8 cellular contexts compared by ENCODE assay signal in the genomic region with DNA sequence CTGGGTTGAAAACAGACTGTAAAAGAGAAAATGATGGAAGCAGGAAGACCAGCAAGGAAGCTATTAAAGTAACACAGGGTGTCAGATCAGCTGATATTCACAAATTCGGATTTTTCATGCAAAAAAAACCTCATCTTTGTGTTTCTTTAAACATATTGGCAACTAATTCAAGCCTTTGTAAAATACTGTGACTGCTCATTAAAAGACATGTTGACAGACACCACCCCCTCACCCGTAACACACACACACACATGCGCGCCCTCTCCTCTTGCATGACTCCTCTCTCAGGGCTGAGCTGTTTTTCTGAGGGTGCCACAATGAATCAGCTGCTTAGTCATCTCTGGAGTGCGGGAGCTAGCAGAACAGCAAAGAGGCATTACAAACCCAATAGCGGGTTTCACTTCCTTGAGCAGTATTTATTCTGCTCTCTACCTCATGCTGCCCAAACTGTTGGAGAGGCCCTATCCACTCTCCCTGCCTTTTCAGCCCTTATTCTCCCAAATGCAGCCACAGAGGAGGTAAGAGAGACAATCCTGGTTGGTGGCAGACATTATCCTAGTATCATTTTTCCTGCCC. TPM values are rescaled to one million over a fixed set of nuclear protein-coding genes. Genes with fewer than 3 reads are reported as not detected.
DNase-seq lines count a peak whose midpoint lies in the region; ATAC-seq and TF ChIP-seq lines count a peak whose summit lies in the region.

No MANE protein-coding gene starts in this region.

- H3K9ac ChIP-seq in trophoblast cell (ENCODE audit: low read length), result no peak overlapping the region

- H3K36me3 ChIP-seq in BJ (ENCODE audit: control insufficient read depth, insufficient read depth, low read length) (no peaks in the 10 kb centered on the region), trophoblast cell (ENCODE audit: control insufficient read depth in 1 of 2, insufficient read depth in 2 of 2, low read length in 2 of 2) (no peaks in the 10 kb centered on the region), transverse colon (no peaks in the 10 kb centered on the region)

- CTCF ChIA-PET in BJ (lab: Yijun Ruan, JAX), result interaction anchor here (0.7 to 1.2 kb wide), 4 partner anchors 31 to 136 kb away, joined by 3 to 5 read pairs (median 3); a partner anchor contains a TSS

- TF ChIP-seq CTCF in BJ (IDR thresholded peaks at IDR 0.05; ENCODE audit: insufficient read depth, low read depth, low read length) (no peak), transverse colon (IDR thresholded peaks at IDR 0.05) (no peak)

- DNase-seq in BJ (ENCODE audit: low read depth) (peak; percentile 90), OCI-M1 (lab: John Stamatoyannopoulos, UW) (peak; percentile 80), activated T-cell treated with anti-CD3 and anti-CD28 coated beads for 4 hours (peak; percentile 72), fibroblast of peridontal ligament (ENCODE audit: extremely low read depth) (peak; percentile 97), trophoblast cell (peak; percentile 74 to 78), transverse colon (peak; percentile 56)

- in situ Hi-C loops in transverse colon (cut with MboI; ENCODE audit: low pct_ligation_motif_present in 1 of 4, low pct_unique_long_range_greater_than_20kb in 1 of 4, low sequenced_read_pairs in 3 of 4), result no loop called here

- H3K14ac ChIP-seq in trophoblast cell (ENCODE audit: low read length), result no peak overlapping the region

- H2BK5ac ChIP-seq in trophoblast cell (ENCODE audit: low read depth, low read length, poor library complexity), result peak overlapping the region; percentile 7

- H3K4me1 ChIP-seq in trophoblast cell (ENCODE audit: control insufficient read depth in 1 of 2, insufficient read depth in 2 of 2, low read length in 2 of 2), result peaks cover 4 to 28% of the 10 kb centered on the region in 2 experiments
- peaks cover 0 to 20% (median 1%) of the 10 kb centered on the region in 4 donors for H3K4me1 ChIP-seq in transverse colon

- no peaks in the 10 kb centered on the region for H3K9me3 ChIP-seq in trophoblast cell (ENCODE audit: insufficient read depth, low read depth, low read length)
- H3K9me3 ChIP-seq in transverse colon, result no peaks in the 10 kb centered on the region

- H3K23ac ChIP-seq in trophoblast cell (ENCODE audit: low read length), result no peak overlapping the region

- no peaks in the 10 kb centered on the region for H3K79me2 ChIP-seq in trophoblast cell (ENCODE audit: control insufficient read depth, insufficient read depth, low read length, poor library complexity)

- no peak overlapping the region for H2AK5ac ChIP-seq in trophoblast cell (ENCODE audit: low read length)

- no peak overlapping the region for H4K8ac ChIP-seq in trophoblast cell (ENCODE audit: low read depth, low read length)

- no peak overlapping the region for H2AFZ ChIP-seq in trophoblast cell (ENCODE audit: insufficient read depth, low read length, poor library complexity)

- no peak overlapping the region for H3K4me2 ChIP-seq in trophoblast cell (ENCODE audit: low read length)

- no CpG with 5 or more reads among the region's 6 CpGs for WGBS in trophoblast cell (ENCODE audit: extremely low coverage, insufficient coverage, insufficient read length)
- 15 to 51% methylated on average over 4 to 6 of the region's 6 CpGs for WGBS in transverse colon (ENCODE audit: low coverage in 1 of 2), 2 donors

- ATAC-seq in GM19372 (IDR thresholded peaks at IDR 0.05; ENCODE audit: low read depth, unreplicated experiment) (peak; percentile 98), HG03439 (IDR thresholded peaks at IDR 0.05; ENCODE audit: unreplicated experiment) (peak; percentile 99)

- H2BK120ac ChIP-seq in trophoblast cell (ENCODE audit: insufficient read depth, low read length, poor library complexity), result peak overlapping the region; percentile 52

- peak overlapping the region; percentile 34 for H2BK12ac ChIP-seq in trophoblast cell (ENCODE audit: low read length)

- POLR2A ChIA-PET in BJ (lab: Charles Lee), result interaction anchor here (1.0 kb wide), 2 partner anchors 30 to 39 kb away, joined by 3 read pairs; no protein-coding TSS in a partner anchor

- intact Hi-C loops in transverse colon (cut with DNase I; ENCODE audit: low total_unique reads), result no loop called here

- H4K12ac ChIP-seq in trophoblast cell (ENCODE audit: low read depth, low read length), result no peak overlapping the region

- TF ChIP-seq POLR2A in transverse colon (IDR thresholded peaks at IDR 0.05), result no peak

- no peak overlapping the region for H3K4me3 ChIP-seq in BJ (ENCODE audit: low read depth, low read length)
- no peak overlapping the region for H3K4me3 ChIP-seq in trophoblast cell (ENCODE audit: low read depth, low read length)
- H3K4me3 ChIP-seq in transverse colon, result no peak overlapping the region

- peaks cover 26% of the 10 kb centered on the region for H3K79me1 ChIP-seq in trophoblast cell (ENCODE audit: low read length)

- H3K18ac ChIP-seq in trophoblast cell (ENCODE audit: low read length), result no peak overlapping the region

- H3K27ac ChIP-seq in trophoblast cell (ENCODE audit: low read depth, low read length) (peak overlapping the region; percentile 62), transverse colon (peak overlapping the region in 3 of 4 donors; percentile 23 to 37 (median 27))

- H3K4ac ChIP-seq in trophoblast cell (ENCODE audit: low read depth, low read length), result no peak overlapping the region

- H4K91ac ChIP-seq in trophoblast cell (ENCODE audit: low read depth, low read length), result no peak overlapping the region

- no peak for TF ChIP-seq EP300 in transverse colon (IDR thresholded peaks at IDR 0.05; ENCODE audit: low read depth)

- H3K27me3 ChIP-seq in BJ (ENCODE audit: control insufficient read depth, insufficient read depth, low read length) (no peaks in the 10 kb centered on the region), trophoblast cell (ENCODE audit: insufficient read depth, low read length) (no peaks in the 10 kb centered on the region), transverse colon (no peaks in the 10 kb centered on the region)

RNA-seq across cellular contexts. Expression of a gene that starts 35.8 kb away (rescaled TPM):
- 199 and 291 TPM in 2 replicates for polyA plus RNA-seq in BJ (2011; rRNA removed)
- 156 and 199 TPM in 2 replicates for polyA minus RNA-seq in BJ (2011; rRNA and poly(A)+ RNA removed)
- 175 and 183 TPM in 2 replicates for polyA plus RNA-seq in trophoblast cell (2013)
- 10 to 100 TPM in 2 of 4 donors, 1 to 10 TPM in 2; 6.4 to 55.3 (median 18.4) TPM for total RNA-seq in transverse colon
